Comparison of ENCODE assay signal across 8 cellular contexts in genomic region chr6:13624871-13625288, GRCh38. TPM values are rescaled to one million over a fixed set of nuclear protein-coding genes. Genes with fewer than 3 reads are reported as not detected.
DNase-seq lines count a peak whose midpoint lies in the region; ATAC-seq and TF ChIP-seq lines count a peak whose summit lies in the region.

No MANE protein-coding gene starts in this region.

- H3K9ac ChIP-seq in MM.1S (ENCODE audit: low read length): no peak overlapping the region

- H3K9me2 ChIP-seq in MM.1S (replicated peaks; ENCODE audit: insufficient read depth, low read length): no peaks in the 10 kb centered on the region

- no peaks in the 10 kb centered on the region for H4K20me1 ChIP-seq in MM.1S (ENCODE audit: insufficient read depth, low read length)

- no peak for TF ChIP-seq EP300 in transverse colon (IDR thresholded peaks at IDR 0.05; ENCODE audit: low read depth)

- TF ChIP-seq POLR2A in transverse colon (IDR thresholded peaks at IDR 0.05): no peak

- no peaks in the 10 kb centered on the region for H3K27me3 ChIP-seq in MM.1S (replicated peaks; ENCODE audit: insufficient read depth, low read length)
- H3K27me3 ChIP-seq in foreskin keratinocyte: no peaks in the 10 kb centered on the region
- no peaks in the 10 kb centered on the region for H3K27me3 ChIP-seq in transverse colon

- no peaks in the 10 kb centered on the region for H3K4me1 ChIP-seq in MM.1S (ENCODE audit: low read length)
- H3K4me1 ChIP-seq in foreskin keratinocyte: no peaks in the 10 kb centered on the region
- H3K4me1 ChIP-seq in transverse colon: no peaks in the 10 kb centered on the region

- H3K36me3 ChIP-seq in MM.1S (replicated peaks; ENCODE audit: insufficient read depth, low read length): peaks cover 18% of the 10 kb centered on the region; the same call in 1 of the 2 replicates
- peaks cover 0 to 72% (median 20%) of the 10 kb centered on the region in 4 donors for H3K36me3 ChIP-seq in transverse colon

- peaks cover 13% of the 10 kb centered on the region; the same call in 1 of the 2 replicates for H3F3A ChIP-seq in MM.1S (ENCODE audit: insufficient read depth, low read length)

- peak; percentile 79 for TF ChIP-seq CTCF in 22Rv1 (IDR thresholded peaks at IDR 0.05)
- peak; percentile 59 for TF ChIP-seq CTCF in MM.1S (IDR thresholded peaks at IDR 0.05; ENCODE audit: low read length)
- TF ChIP-seq CTCF in VCaP (conservative IDR thresholded peaks at IDR 0.05): peak; percentile 47; the same call in 1 of the 2 replicates
- TF ChIP-seq CTCF in foreskin keratinocyte (conservative IDR thresholded peaks at IDR 0.05): peak; percentile 68
- TF ChIP-seq CTCF in transverse colon (IDR thresholded peaks at IDR 0.05): peak in 4 of 5 experiments; percentile 22 to 40 (median 28)

- peaks cover 16% of the 10 kb centered on the region; the same call in 1 of the 2 replicates for H3K79me2 ChIP-seq in MM.1S (ENCODE audit: low read length)

- H3K4me3 ChIP-seq in MM.1S (ENCODE audit: low read length) (no peak overlapping the region), transverse colon (no peak overlapping the region)

- no peaks in the 10 kb centered on the region for H3K9me3 ChIP-seq in MM.1S (replicated peaks; ENCODE audit: insufficient read depth, low read length)
- no peaks in the 10 kb centered on the region for H3K9me3 ChIP-seq in transverse colon

- no peak overlapping the region for H2AFZ ChIP-seq in MM.1S (ENCODE audit: low read length)

- intact Hi-C loops in transverse colon (cut with DNase I; ENCODE audit: low total_unique reads): no loop called here
- intact Hi-C loops in posterior vena cava (cut with DNase I): no loop called here

- ATAC-seq in foreskin keratinocyte (peak; percentile 72), HG03571 (IDR thresholded peaks at IDR 0.05; ENCODE audit: unreplicated experiment) (no peak)

- peak; percentile 47 for DNase-seq in EH (ENCODE audit: low read depth)
- DNase-seq in MM.1S: peak; percentile 61
- DNase-seq in foreskin keratinocyte: peak in 1 of 2 donors; percentile 26
- DNase-seq in transverse colon: no peak
- no peak for DNase-seq in posterior vena cava (ENCODE audit: low spot score)

- H3K27ac ChIP-seq in 22Rv1: no peak overlapping the region
- H3K27ac ChIP-seq in MM.1S (ENCODE audit: low read length): no peak overlapping the region
- no peak overlapping the region for H3K27ac ChIP-seq in VCaP
- no peak overlapping the region for H3K27ac ChIP-seq in foreskin keratinocyte
- no peak overlapping the region for H3K27ac ChIP-seq in transverse colon

- WGBS in transverse colon (ENCODE audit: low coverage in 1 of 2), 2 donors: 72 to 86% methylated on average over 2 to 4 of the region's 4 CpGs

- in situ Hi-C loops in transverse colon (cut with MboI; ENCODE audit: low pct_ligation_motif_present in 1 of 4, low pct_unique_long_range_greater_than_20kb in 1 of 4, low sequenced_read_pairs in 3 of 4): no loop called here

- no peak overlapping the region for H3K4me2 ChIP-seq in MM.1S (ENCODE audit: low read depth, low read length)

RNA-seq across cellular contexts. Expression of gene NOL7, which starts 9.7 kb away (rescaled TPM):
- total RNA-seq in foreskin keratinocyte (79.1 and 83.9 TPM in 2 replicates), transverse colon (100 to 1,000 TPM in 1 of 4 donors, 10 to 100 TPM in 3; 44.1 to 159 (median 86.6) TPM), posterior vena cava (10 to 100 TPM; 46.8 to 55.5 TPM)
- 86.7 and 96.3 TPM in 2 replicates for polyA plus RNA-seq in foreskin keratinocyte

RNA-seq across cellular contexts. Expression of gene SIRT5, which starts 50.5 kb away (rescaled TPM):
- total RNA-seq in foreskin keratinocyte: 8.8 and 8.9 TPM in 2 replicates
- 6.3 and 6.4 TPM in 2 replicates for polyA plus RNA-seq in foreskin keratinocyte
- 10 to 100 TPM; 10.1 to 21.0 (median 13.9) TPM for total RNA-seq in transverse colon
- 10 to 100 TPM in 1 of 2 donors, 1 to 10 TPM in 1; 8.9 to 11.7 TPM for total RNA-seq in posterior vena cava

Comparison
In these comparisons a context has a peak if more than half of its experiments do, and no peak if none do; other contexts are left out.
1. CTCF ChIP-seq: peak in every context shown above with its lines; median percentile 79 in 22Rv1; 68 in foreskin keratinocyte; 59 in MM.1S; 47 in VCaP; 28 in transverse colon.
2. DNase-seq: peak in EH (single experiment) and MM.1S (single experiment); none in transverse colon (single experiment) and posterior vena cava (single experiment).